ENCODE assay signal across 8 cellular contexts in genomic region chr1:119141020-119141424, GRCh38. TPM values are rescaled to one million over a fixed set of nuclear protein-coding genes. Genes with fewer than 3 reads are reported as not detected.
DNase-seq lines count a peak whose midpoint lies in the region; ATAC-seq and TF ChIP-seq lines count a peak whose summit lies in the region.

No MANE protein-coding gene starts in this region.

- intact Hi-C loops in sciatic nerve (cut with DNase I): no loop called here

- H3K4me3 ChIP-seq in fibroblast of villous mesenchyme (ENCODE audit: low read depth, low read length): peak overlapping the region; percentile 90

- TF ChIP-seq CTCF in GM12874 (IDR thresholded peaks at IDR 0.05; ENCODE audit: insufficient read depth, low read depth, low read length): peak; percentile 26; the same call in 1 of the 2 replicates
- TF ChIP-seq CTCF in fibroblast of villous mesenchyme (IDR thresholded peaks at IDR 0.05; ENCODE audit: insufficient read depth, low read depth, low read length): peak; percentile 46

- DNase-seq in NCI-H1436 (lab: John Stamatoyannopoulos, UW) (peak; percentile 31), activated T-cell treated with anti-CD3 and anti-CD28 coated beads for 24 hours (ENCODE audit: low read depth) (peak; percentile 31), fibroblast of villous mesenchyme (ENCODE audit: low read depth) (peak; percentile 42), sciatic nerve (ENCODE audit: low spot score) (no peak), NCI-H226 (no peak), A172 (ENCODE audit: low spot score) (no peak)

- ATAC-seq in sciatic nerve (peak; percentile 1), GM19455 (IDR thresholded peaks at IDR 0.05; ENCODE audit: unreplicated experiment) (no peak)

RNA-seq across cellular contexts. Expression of gene WARS2, which starts 0.6 kb away (rescaled TPM):
- total RNA-seq in fibroblast of villous mesenchyme (20.3 TPM in 2 replicates), sciatic nerve (14.4 TPM)
- 8.1 and 10.4 TPM in 2 replicates for total RNA-seq in A172 (2014; rRNA removed; shearing (Covaris generic))

Comparison
In these comparisons a context has a peak if more than half of its experiments do, and no peak if none do; other contexts are left out.
1. DNase-seq: peak in NCI-H1436 (single experiment), activated T-cell treated with anti-CD3 and anti-CD28 coated beads for 24 hours (single experiment) and fibroblast of villous mesenchyme (single experiment); none in sciatic nerve (single experiment), NCI-H226 (single experiment) and A172 (single experiment).